Comparison of ENCODE assay signal across 16 cellular contexts in genomic region chr6:106227612-106228507, GRCh38.
"Had no signal": no experiment of that assay in that cellular context is flagged by ENCODE, and none has a peak within 500 bp of the region (broad histone marks: within the 10 kb centered on the region; RNA-seq: fewer than 3 reads in every experiment).

No MANE protein-coding gene starts in this region.

- DNase-seq: activated CD4-positive, alpha-beta T cell treated with anti-CD3 and anti-CD28 coated beads for 4 hours; activated CD8-positive, alpha-beta memory T cell treated with anti-CD3 and anti-CD28 coated beads for 24 hours; activated effector memory CD4-positive, alpha-beta T cell treated with Interleukin-2 at 50 U/mL for 16 hours; activated T-cell treated with anti-CD3 and anti-CD28 coated beads for 4 hours; cortex of kidney; effector CD8-positive, alpha-beta T cell; left ventricle myocardium inferior; right cardiac atrium; SIG-M5; substantia nigra; T-helper 9 cell; trophoblast cell had no signal

- H3K4me3 ChIP-seq: left ventricle myocardium inferior, smooth muscle cell had no signal

- ATAC-seq: right cardiac atrium had no signal

- H3K4me2 ChIP-seq: smooth muscle cell had no signal

- H3K27ac Mint-ChIP-seq: progenitor cell of endocrine pancreas had no signal

- H3K9me3 ChIP-seq: left ventricle myocardium inferior had no signal

- H3K27ac ChIP-seq: epithelial cell of prostate, left ventricle myocardium inferior, VCaP had no signal

- H3K27me3 Mint-ChIP-seq: progenitor cell of endocrine pancreas had no signal
